Comparison of ENCODE assay signal across 18 cellular contexts in genomic region chr6:71421611-71422010, GRCh38.
A peak's percentile ranks its signal among the peaks of the same experiment; 100 is the strongest.
DNase-seq lines count a peak whose midpoint lies in the region; ATAC-seq and TF ChIP-seq lines count a peak whose summit lies in the region.
"Had no signal": no experiment of that assay in that cellular context is flagged by ENCODE, and none has a peak within 500 bp of the region (broad histone marks: within the 10 kb centered on the region; RNA-seq: fewer than 3 reads in every experiment).

No MANE protein-coding gene starts in this region.

- no peak overlapping the region for H3K4ac ChIP-seq in H9 (ENCODE audit: low read depth, low read length)

- no peaks in the 10 kb centered on the region for H3K79me2 ChIP-seq in H9 (ENCODE audit: insufficient read depth, low read length)

- no peak overlapping the region for H3K4me3 Mint-ChIP-seq in H9
- peak overlapping the region in 4 of 5 experiments; percentile 91 to 93 (median 91) for H3K4me3 Mint-ChIP-seq in brain
- no peak overlapping the region for H3K4me3 Mint-ChIP-seq in activated T-cell treated with anti-CD3 and anti-CD28 coated beads, Interleukin-2, amount 50 U/mL, for 24 hours
- H3K4me3 Mint-ChIP-seq in stimulated activated naive B cell treated with anti-CD40 and anti-IgM and Interleukin-4, amounts not matched to agents 10 μg/mL and 1 μg/mL and 100 μg/mL, for 72 hours = no peak overlapping the region
- H3K4me3 Mint-ChIP-seq: T-helper 2 cell treated with Interferon-gamma antibody and Interleukin-4, amounts not matched to agents 5 μg/mL and 100 μg/mL, for 36 hours had no signal

- no peak overlapping the region for H3K27ac ChIP-seq in H9 (ENCODE audit: insufficient read length, low read depth, low read length)
- H3K27ac ChIP-seq in lower lobe of right lung = peak overlapping the region; percentile 94
- peak overlapping the region; percentile 98 for H3K27ac ChIP-seq in subcutaneous abdominal adipose tissue (ENCODE audit: low read depth, low read length)
- H3K27ac ChIP-seq: BLaER1, brain microvascular endothelial cell had no signal

- DNase-seq in H9 = no peak
- no peak for DNase-seq in lower lobe of right lung
- DNase-seq in activated T-cell treated with anti-CD3 and anti-CD28 coated beads, Interleukin-2, amount 50 U/mL, for 24 hours = no peak
- no peak for DNase-seq in stimulated activated naive B cell treated with anti-CD40 and anti-IgM and Interleukin-4, amounts not matched to agents 10 μg/mL and 1 μg/mL and 100 μg/mL, for 72 hours
- DNase-seq in HK-2 (ENCODE audit: unreplicated experiment) = no peak
- DNase-seq in occipital lobe (lab: John Stamatoyannopoulos, UW) = no peak
- DNase-seq: brain microvascular endothelial cell; DMS 273 treated with DMSO at 0.1 percent for 48 hours; foreskin fibroblast; KBM-7; NCI-H1694; SHP77 treated with DMSO at 0.1 percent for 48 hours; small intestine; stimulated activated naive CD4-positive, alpha-beta T cell had no signal

- H3K27me3 Mint-ChIP-seq in H9 (ENCODE audit: low read depth) = peaks cover 31% of the 10 kb centered on the region
- H3K27me3 Mint-ChIP-seq in brain = peaks cover 15% of the 10 kb centered on the region
- H3K27me3 Mint-ChIP-seq in activated T-cell treated with anti-CD3 and anti-CD28 coated beads, Interleukin-2, amount 50 U/mL, for 24 hours = peaks cover 76% of the 10 kb centered on the region
- H3K27me3 Mint-ChIP-seq in stimulated activated naive B cell treated with anti-CD40 and anti-IgM and Interleukin-4, amounts not matched to agents 10 μg/mL and 1 μg/mL and 100 μg/mL, for 72 hours = peaks cover 38 to 49% of the 10 kb centered on the region in 2 donors

- no peak overlapping the region for H3K23ac ChIP-seq in H9 (ENCODE audit: insufficient read length, low read depth, low read length)

- no peak overlapping the region for H3T11ph ChIP-seq in H9 (ENCODE audit: low read length)

- H3K9me3 ChIP-seq in H9 (ENCODE audit: control insufficient read depth, low read depth, low read length) (no peaks in the 10 kb centered on the region), lower lobe of right lung (no peaks in the 10 kb centered on the region), subcutaneous abdominal adipose tissue (ENCODE audit: control insufficient read depth in 5 of 5, low read length in 5 of 5) (no peaks in the 10 kb centered on the region)

- H3K27ac Mint-ChIP-seq in H9 = no peak overlapping the region
- no peak overlapping the region for H3K27ac Mint-ChIP-seq in brain
- no peak overlapping the region for H3K27ac Mint-ChIP-seq in activated T-cell treated with anti-CD3 and anti-CD28 coated beads, Interleukin-2, amount 50 U/mL, for 24 hours
- H3K27ac Mint-ChIP-seq in stimulated activated naive B cell treated with anti-CD40 and anti-IgM and Interleukin-4, amounts not matched to agents 10 μg/mL and 1 μg/mL and 100 μg/mL, for 72 hours = no peak overlapping the region
- H3K27ac Mint-ChIP-seq: T-helper 2 cell treated with Interferon-gamma antibody and Interleukin-4, amounts not matched to agents 5 μg/mL and 100 μg/mL, for 36 hours had no signal

- H2BK15ac ChIP-seq in H9 (ENCODE audit: low read depth, low read length) = no peak overlapping the region

- no peak overlapping the region for H2BK5ac ChIP-seq in H9 (ENCODE audit: insufficient read length, low read length)

- H3K4me1 ChIP-seq in H9 (ENCODE audit: insufficient read depth, low read length) = no peaks in the 10 kb centered on the region
- H3K4me1 ChIP-seq in lower lobe of right lung = peaks cover 17% of the 10 kb centered on the region
- peaks cover 2 to 33% (median 25%) of the 10 kb centered on the region in 5 donors for H3K4me1 ChIP-seq in subcutaneous abdominal adipose tissue (ENCODE audit: control insufficient read depth in 5 of 5, insufficient read depth in 5 of 5, low read length in 5 of 5)
- H3K4me1 ChIP-seq: BLaER1 had no signal

- H2BK120ac ChIP-seq in H9 (ENCODE audit: low read depth, low read length, poor library complexity, severe bottlenecking) = no peak overlapping the region

- H4K20me1 ChIP-seq in H9 (ENCODE audit: control insufficient read depth, insufficient read depth, insufficient read length) = no peaks in the 10 kb centered on the region
- H4K20me1 ChIP-seq: BLaER1 had no signal

- H3K36me3 ChIP-seq in lower lobe of right lung = peaks cover 6% of the 10 kb centered on the region
- H3K36me3 ChIP-seq in subcutaneous abdominal adipose tissue (ENCODE audit: control insufficient read depth in 5 of 5, insufficient read depth in 5 of 5, low read length in 5 of 5) = peaks cover 4 to 7% (median 6%) of the 10 kb centered on the region in 5 donors
- H3K36me3 ChIP-seq: BLaER1 had no signal

- intact Hi-C loops in lower lobe of right lung (cut with DNase I) = no loop called here

- WGBS in H9 (ENCODE audit: extremely low coverage, insufficient read length, low lambda C conversion rate) = no CpG with 5 or more reads among the region's 4 CpGs

- no peak overlapping the region for H4K8ac ChIP-seq in H9 (replicated peaks; ENCODE audit: insufficient read length, low read depth, low read length)

- H3K56ac ChIP-seq in H9 (ENCODE audit: insufficient read length, low read depth, low read length) = no peak overlapping the region

- H3K27me3 ChIP-seq in H9 (ENCODE audit: insufficient read depth, low read length) (no peaks in the 10 kb centered on the region; the same call in 1 of the 2 replicates), lower lobe of right lung (ENCODE audit: low read depth) (no peaks in the 10 kb centered on the region), subcutaneous abdominal adipose tissue (ENCODE audit: control insufficient read depth in 5 of 5, insufficient read depth in 4 of 5, low read length in 5 of 5) (no peaks in the 10 kb centered on the region)
- H3K27me3 ChIP-seq: BLaER1, brain microvascular endothelial cell had no signal

- H4K5ac ChIP-seq in H9 (ENCODE audit: insufficient read length, low read depth, low read length) = no peak overlapping the region

- H3K23me2 ChIP-seq in H9 (ENCODE audit: insufficient read length, low read depth, low read length, poor library complexity, severe bottlenecking) = peaks cover 9% of the 10 kb centered on the region

- H2BK20ac ChIP-seq in H9 (ENCODE audit: low read depth, low read length, poor library complexity, severe bottlenecking) = no peak overlapping the region

- no peaks in the 10 kb centered on the region for H3K79me1 ChIP-seq in H9 (ENCODE audit: insufficient read depth, low read depth, low read length, poor library complexity, severe bottlenecking)

- no peak overlapping the region for H2AK5ac ChIP-seq in H9 (ENCODE audit: insufficient read length, low read length)

- no peak overlapping the region for H3K14ac ChIP-seq in H9 (ENCODE audit: insufficient read depth, low read length)

- no peak overlapping the region for H2BK12ac ChIP-seq in H9 (ENCODE audit: insufficient read length, low read depth, low read length)

- H3K18ac ChIP-seq in H9 (ENCODE audit: insufficient read length, low read depth, low read length) = no peak overlapping the region

- H3K36me3 Mint-ChIP-seq in H9 (ENCODE audit: insufficient read depth in 1 of 3, low read depth in 3 of 3) = no peaks in the 10 kb centered on the region
- H3K36me3 Mint-ChIP-seq in brain = peaks cover 6% of the 10 kb centered on the region
- H3K36me3 Mint-ChIP-seq in activated T-cell treated with anti-CD3 and anti-CD28 coated beads, Interleukin-2, amount 50 U/mL, for 24 hours (ENCODE audit: low read depth) = no peaks in the 10 kb centered on the region
- H3K36me3 Mint-ChIP-seq in stimulated activated naive B cell treated with anti-CD40 and anti-IgM and Interleukin-4, amounts not matched to agents 10 μg/mL and 1 μg/mL and 100 μg/mL, for 72 hours = peaks cover 0 to 1% of the 10 kb centered on the region in 2 donors

- peak overlapping the region; percentile 71 for H3K4me2 ChIP-seq in H9 (ENCODE audit: insufficient read depth, insufficient read length, low read length)
- H3K4me2 ChIP-seq: BLaER1 had no signal

- no peak for TF ChIP-seq CTCF in H9 (conservative IDR thresholded peaks at IDR 0.05)
- no peak for TF ChIP-seq CTCF in brain (conservative IDR thresholded peaks at IDR 0.05)
- no peak for TF ChIP-seq CTCF in lower lobe of right lung (IDR thresholded peaks at IDR 0.05)

- no peak overlapping the region for H2AFZ ChIP-seq in H9 (ENCODE audit: low read length)

- ATAC-seq in lower lobe of right lung = no peak
- no peak for ATAC-seq in stimulated activated naive B cell treated with anti-CD40 and anti-IgM and Interleukin-4, amounts not matched to agents 10 μg/mL and 1 μg/mL and 100 μg/mL, for 72 hours (replicated peaks)

- peaks cover 10 to 12% of the 10 kb centered on the region in 2 experiments for H3K4me1 Mint-ChIP-seq in H9
- H3K4me1 Mint-ChIP-seq in brain = peaks cover 35% of the 10 kb centered on the region
- H3K4me1 Mint-ChIP-seq in activated T-cell treated with anti-CD3 and anti-CD28 coated beads, Interleukin-2, amount 50 U/mL, for 24 hours (ENCODE audit: low read depth) = peaks cover 5% of the 10 kb centered on the region
- H3K4me1 Mint-ChIP-seq in stimulated activated naive B cell treated with anti-CD40 and anti-IgM and Interleukin-4, amounts not matched to agents 10 μg/mL and 1 μg/mL and 100 μg/mL, for 72 hours = peaks cover 8 to 12% of the 10 kb centered on the region in 2 donors

- no peak overlapping the region for H3K9ac ChIP-seq in H9 (ENCODE audit: extremely low read depth, insufficient read length, low read length)
- H3K9ac ChIP-seq in subcutaneous abdominal adipose tissue (ENCODE audit: low read length in 5 of 5) = peak overlapping the region in 1 of 5 donors; percentile 65
- H3K9ac ChIP-seq: BLaER1 had no signal

- H3K4me3 ChIP-seq in lower lobe of right lung (no peak overlapping the region), subcutaneous abdominal adipose tissue (ENCODE audit: low read depth in 1 of 5, low read length in 5 of 5) (no peak overlapping the region)
- H3K4me3 ChIP-seq: BLaER1 had no signal

- H4K91ac ChIP-seq in H9 (ENCODE audit: insufficient read length, low read depth, low read length) = no peak overlapping the region

- H3K9me3 Mint-ChIP-seq in H9 (no peaks in the 10 kb centered on the region), brain (peaks cover 0 to 3% (median 0%) of the 10 kb centered on the region in 5 experiments)
- no peaks in the 10 kb centered on the region for H3K9me3 Mint-ChIP-seq in activated T-cell treated with anti-CD3 and anti-CD28 coated beads, Interleukin-2, amount 50 U/mL, for 24 hours
- H3K9me3 Mint-ChIP-seq in stimulated activated naive B cell treated with anti-CD40 and anti-IgM and Interleukin-4, amounts not matched to agents 10 μg/mL and 1 μg/mL and 100 μg/mL, for 72 hours = peaks cover 0 to 2% of the 10 kb centered on the region in 2 donors
- H3K9me3 Mint-ChIP-seq: T-helper 2 cell treated with Interferon-gamma antibody and Interleukin-4, amounts not matched to agents 5 μg/mL and 100 μg/mL, for 36 hours had no signal

Comparison
In these comparisons a context has a peak if more than half of its experiments do, and no peak if none do; other contexts are left out.
1. H3K4me3 Mint-ChIP-seq: peak in brain (4 of 5); none in H9 (0 of 2), activated T-cell treated with anti-CD3 and anti-CD28 coated beads, Interleukin-2, amount 50 U/mL, for 24 hours (single experiment) and stimulated activated naive B cell treated with anti-CD40 and anti-IgM and Interleukin-4, amounts not matched to agents 10 μg/mL and 1 μg/mL and 100 μg/mL, for 72 hours (0 of 2).